Comparison of ENCODE assay signal across 9 cellular contexts in the genomic region with DNA sequence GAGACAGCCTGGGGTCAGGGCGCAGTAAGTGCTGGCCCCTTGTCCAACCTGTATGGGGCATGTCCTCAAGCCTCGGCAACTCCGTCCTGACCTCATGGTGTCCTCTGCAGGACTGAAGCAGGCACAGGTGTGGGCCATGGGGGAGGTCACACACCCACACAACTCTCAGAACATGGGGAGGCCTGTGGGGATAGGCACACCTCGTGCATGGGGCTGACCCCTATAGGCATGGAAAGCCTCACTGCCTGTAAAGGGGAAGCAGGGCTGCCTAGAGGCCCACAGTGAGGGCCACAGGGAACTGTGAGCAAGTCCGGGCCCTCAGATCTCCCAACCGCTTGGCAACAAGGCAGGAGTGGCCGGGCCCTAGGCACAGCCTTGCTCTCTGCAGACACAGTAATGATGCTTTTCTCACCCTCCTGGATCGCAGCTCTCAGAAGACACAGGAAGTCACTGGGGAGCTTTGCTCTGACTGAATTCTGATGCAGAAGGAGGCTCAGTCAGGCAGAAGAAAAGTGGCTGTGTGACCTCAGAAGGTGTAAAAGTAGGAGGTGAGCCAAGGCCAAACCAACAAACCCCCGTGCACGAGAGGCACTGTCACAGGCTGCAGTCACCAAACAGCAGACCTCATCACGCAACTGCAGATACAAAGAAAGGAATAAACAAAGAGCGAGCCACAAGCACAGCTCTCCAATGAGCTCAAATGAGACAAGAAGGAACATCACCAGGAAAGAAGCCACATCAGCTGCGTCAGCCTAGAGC. TPM values are rescaled to one million over a fixed set of nuclear protein-coding genes. Genes with fewer than 3 reads are reported as not detected.
DNase-seq lines count a peak whose midpoint lies in the region; ATAC-seq and TF ChIP-seq lines count a peak whose summit lies in the region.
"Had no signal": no experiment of that assay in that cellular context is flagged by ENCODE, and none has a peak within 500 bp of the region (broad histone marks: within the 10 kb centered on the region; RNA-seq: fewer than 3 reads in every experiment).

No MANE protein-coding gene starts in this region.

- CTCF ChIA-PET in SK-N-SH (lab: Yijun Ruan, JAX): no interaction called here

- H3K27me3 ChIP-seq in right cardiac atrium (ENCODE audit: control insufficient read depth, insufficient read depth) (no peaks in the 10 kb centered on the region), esophagus squamous epithelium (no peaks in the 10 kb centered on the region), thymus (ENCODE audit: control insufficient read depth, insufficient read depth) (no peaks in the 10 kb centered on the region), SK-N-SH (ENCODE audit: insufficient read depth) (no peaks in the 10 kb centered on the region)
- H3K27me3 ChIP-seq: thyroid gland had no signal

- TF ChIP-seq EP300 in SK-N-SH (IDR thresholded peaks at IDR 0.05; ENCODE audit: borderline replicate concordance in 1 of 2, low read depth in 1 of 2, low read length in 1 of 2): no peak

- H3K9ac ChIP-seq in SK-N-SH: no peak overlapping the region

- H3K27ac ChIP-seq in right cardiac atrium (ENCODE audit: low read length) (peak overlapping the region; percentile 55), esophagus squamous epithelium (peak overlapping the region in 3 of 4 donors; percentile 39 to 99 (median 97)), thymus (ENCODE audit: low read depth) (peak overlapping the region; percentile 19), SK-N-SH (ENCODE audit: low read depth in 2 of 2, low read length in 1 of 2) (no peak overlapping the region)
- H3K27ac ChIP-seq: thyroid gland had no signal

- no peaks in the 10 kb centered on the region for H3K9me3 ChIP-seq in right cardiac atrium (ENCODE audit: control insufficient read depth, low read length)
- no peaks in the 10 kb centered on the region for H3K9me3 ChIP-seq in esophagus squamous epithelium
- no peaks in the 10 kb centered on the region for H3K9me3 ChIP-seq in thymus (ENCODE audit: control insufficient read depth)
- H3K9me3 ChIP-seq in SK-N-SH: no peaks in the 10 kb centered on the region
- H3K9me3 ChIP-seq: thyroid gland had no signal

- no peak for DNase-seq in right cardiac atrium
- DNase-seq in left ventricle myocardium superior: no peak
- no peak for DNase-seq in esophagus squamous epithelium (lab: John Stamatoyannopoulos, UW)
- no peak for DNase-seq in SK-N-SH
- DNase-seq in GM19240 (ENCODE audit: insufficient read length, low spot score): no peak

- H3K4me3 ChIP-seq in right cardiac atrium (ENCODE audit: low read length): no peak overlapping the region
- no peak overlapping the region for H3K4me3 ChIP-seq in esophagus squamous epithelium
- H3K4me3 ChIP-seq in thymus (ENCODE audit: low read length): no peak overlapping the region
- no peak overlapping the region for H3K4me3 ChIP-seq in SK-N-SH (ENCODE audit: low read depth in 2 of 2, low read length in 1 of 2)
- H3K4me3 ChIP-seq: thyroid gland had no signal

- H3K4me1 ChIP-seq in right cardiac atrium (ENCODE audit: control insufficient read depth, insufficient read depth, low read length) (peaks cover 11% of the 10 kb centered on the region), esophagus squamous epithelium (peaks cover 33 to 96% (median 38%) of the 10 kb centered on the region in 3 donors), thymus (ENCODE audit: control insufficient read depth, insufficient read depth, low read length) (peaks cover 13% of the 10 kb centered on the region), SK-N-SH (ENCODE audit: control insufficient read depth in 1 of 2, insufficient read depth in 2 of 2, low read depth in 1 of 2, low read length in 1 of 2) (peaks cover 0 to 28% of the 10 kb centered on the region in 2 experiments; a peak in 3 of 4 replicates)

- 65% methylated on average over 13 of the region's 13 CpGs for WGBS in right cardiac atrium
- 70 to 71% methylated on average over 7 to 12 of the region's 13 CpGs for WGBS in esophagus squamous epithelium, 2 donors
- 91% methylated on average over 13 of the region's 13 CpGs for WGBS in thymus
- WGBS in SK-N-SH (ENCODE audit: low lambda C conversion rate): 93% methylated on average over 7 of the region's 13 CpGs

- no peaks in the 10 kb centered on the region for H3F3A ChIP-seq in SK-N-SH (replicated peaks; ENCODE audit: insufficient read depth)

- H2AFZ ChIP-seq in SK-N-SH (ENCODE audit: low read depth): no peak overlapping the region

- no peak for TF ChIP-seq POLR2A in esophagus squamous epithelium (IDR thresholded peaks at IDR 0.05)

- H3K36me3 ChIP-seq in esophagus squamous epithelium (peaks cover 6 to 60% (median 9%) of the 10 kb centered on the region in 3 donors), thymus (ENCODE audit: control insufficient read depth, insufficient read depth) (peaks cover 6% of the 10 kb centered on the region), SK-N-SH (replicated peaks in 1 of 2; ENCODE audit: control insufficient read depth in 1 of 2, insufficient read depth in 2 of 2, low read length in 1 of 2) (peaks cover 3 to 28% of the 10 kb centered on the region in 2 experiments)
- H3K36me3 ChIP-seq: thyroid gland had no signal

- POLR2A ChIA-PET in SK-N-SH (lab: Yijun Ruan, JAX): no interaction called here

- ATAC-seq in right cardiac atrium (no peak), left ventricle myocardium superior (no peak), HG03159 (IDR thresholded peaks at IDR 0.05; ENCODE audit: unreplicated experiment) (no peak)

- H3K4me2 ChIP-seq in SK-N-SH: no peak overlapping the region

- H4K20me1 ChIP-seq in SK-N-SH (ENCODE audit: insufficient read depth): peaks cover 44% of the 10 kb centered on the region

- TF ChIP-seq CTCF in esophagus squamous epithelium (IDR thresholded peaks at IDR 0.05) (no peak), SK-N-SH (IDR thresholded peaks at IDR 0.05) (no peak)

- peaks cover 98% of the 10 kb centered on the region for H3K79me2 ChIP-seq in SK-N-SH (ENCODE audit: insufficient read depth)

- no peaks in the 10 kb centered on the region for H3K9me2 ChIP-seq in SK-N-SH

- no peak for TF ChIP-seq RAD21 in SK-N-SH (IDR thresholded peaks at IDR 0.05; ENCODE audit: low read length)

- intact Hi-C loops in right cardiac atrium (cut with DNase I): no loop called here
- intact Hi-C loops in left ventricle myocardium superior (cut with micrococcal nuclease): no loop called here
- intact Hi-C loops in esophagus squamous epithelium (cut with DNase I): no loop called here

TF ChIP-seq in PFSK-1, 5 proteins besides CTCF, POLR2A, EP300 and RAD21:
- TF ChIP-seq FOXP2 (optimal IDR thresholded peaks at IDR 0.05; ENCODE audit: borderline replicate concordance, extremely low read depth, extremely low read length, insufficient read depth): peak; percentile 15
- TF ChIP-seq TAF1 (IDR thresholded peaks at IDR 0.05; ENCODE audit: borderline replicate concordance, insufficient read depth, low read length): no peak

TF ChIP-seq in SK-N-SH, 30 proteins besides CTCF, POLR2A, EP300 and RAD21 (continues in another document):
- no peak for TF ChIP-seq CHD2 (IDR thresholded peaks at IDR 0.05; ENCODE audit: low read length, partially characterized antibody)
- no peak for TF ChIP-seq RCOR1 (IDR thresholded peaks at IDR 0.05; ENCODE audit: low read length)
- TF ChIP-seq NFIC (IDR thresholded peaks at IDR 0.05; ENCODE audit: borderline replicate concordance): no peak
- TF ChIP-seq FOSL2 (IDR thresholded peaks at IDR 0.05; ENCODE audit: borderline replicate concordance, low read depth): no peak
- TF ChIP-seq NRF1 (IDR thresholded peaks at IDR 0.05; ENCODE audit: low read depth, low read length): no peak
- TF ChIP-seq TCF12 (IDR thresholded peaks at IDR 0.05): no peak
- TF ChIP-seq GABPA (IDR thresholded peaks at IDR 0.05; ENCODE audit: low read depth): no peak
- no peak for TF ChIP-seq TEAD4 (IDR thresholded peaks at IDR 0.05; ENCODE audit: borderline replicate concordance, insufficient read depth)
- TF ChIP-seq REST (IDR thresholded peaks at IDR 0.05; ENCODE audit: low read depth, low read length): no peak
- TF ChIP-seq GATA2 (CRISPR knock-in tag; IDR thresholded peaks at IDR 0.05): no peak
- no peak for TF ChIP-seq EZH2phosphoT487 (IDR thresholded peaks at IDR 0.05; ENCODE audit: borderline replicate concordance, low read depth)
- TF ChIP-seq, protein P1, sequence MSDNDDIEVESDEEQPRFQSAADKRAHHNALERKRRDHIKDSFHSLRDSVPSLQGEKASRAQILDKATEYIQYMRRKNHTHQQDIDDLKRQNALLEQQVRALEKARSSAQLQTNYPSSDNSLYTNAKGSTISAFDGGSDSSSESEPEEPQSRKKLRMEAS (IDR thresholded peaks at IDR 0.05; ENCODE audit: low read depth): no peak
- no peak for TF ChIP-seq POLR2AphosphoS5 (IDR thresholded peaks at IDR 0.05; ENCODE audit: low read depth, low read length)

RNA-seq across cellular contexts. Expression of gene IPPK, which starts 5.4 kb away (rescaled TPM):
- total RNA-seq in right cardiac atrium (10 to 100 TPM; 10.2 to 20.9 (median 11.6) TPM), left ventricle myocardium superior (7.6 TPM), esophagus squamous epithelium (10 to 100 TPM; 41.8 to 86.9 (median 46.1) TPM)
- polyA plus RNA-seq in right cardiac atrium (8.6 TPM), thymus (10.5 TPM), SK-N-SH (2012; rRNA removed) (16.5 and 20.2 TPM in 2 replicates)
- polyA plus RNA-seq in PFSK-1 (2012; ENCODE audit: insufficient read length, low read depth): 9.3 TPM
- 14.7 and 16.7 TPM in 2 replicates for polyA plus RNA-seq in SK-N-SH (2012; cell fraction: cytosol; rRNA removed)
- 31.8 and 43.2 TPM in 2 replicates for polyA plus RNA-seq in SK-N-SH (2012; cell fraction: nucleus; rRNA removed)

Comparison
In these comparisons a context has a peak if more than half of its experiments do, and no peak if none do; other contexts are left out.
1. H3K27ac ChIP-seq: peak in right cardiac atrium (single experiment), esophagus squamous epithelium (3 of 4) and thymus (single experiment); none in SK-N-SH (0 of 2).